In the genomic region with DNA sequence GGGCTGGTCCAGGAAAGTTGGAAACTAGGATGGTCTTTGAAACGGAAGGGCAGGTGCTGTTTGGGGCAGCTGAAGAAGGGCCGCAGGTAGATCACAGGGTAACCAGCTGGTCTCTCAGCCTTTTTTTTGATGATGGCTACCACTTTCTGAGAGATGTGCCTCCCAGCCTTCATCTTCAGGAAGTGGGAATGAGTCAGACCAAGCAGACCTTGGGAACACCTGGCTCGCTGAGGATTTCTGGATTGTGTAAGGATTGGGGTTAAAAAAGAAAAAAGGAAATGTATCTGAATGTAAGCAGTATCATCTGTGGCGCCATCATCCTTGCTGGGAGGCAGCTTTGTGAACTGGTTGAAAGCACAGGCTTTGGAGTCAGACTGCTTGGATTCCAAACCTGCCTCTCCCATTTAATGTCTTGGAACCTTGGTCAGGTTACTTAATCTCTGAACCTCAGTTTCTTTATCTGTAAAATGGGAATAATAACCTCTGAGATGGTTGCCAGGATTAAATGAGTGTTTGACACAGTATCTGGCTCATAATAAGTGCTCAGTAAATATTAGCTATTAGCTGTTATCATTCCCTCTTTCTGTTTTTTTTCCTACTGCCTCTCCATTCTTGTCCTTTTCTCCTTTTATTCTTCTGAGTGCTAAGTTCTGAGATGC, we compare ENCODE assay signal across 9 cellular contexts. TPM values are rescaled to one million over a fixed set of nuclear protein-coding genes. Genes with fewer than 3 reads are reported as not detected.
DNase-seq lines count a peak whose midpoint lies in the region; TF ChIP-seq lines count a peak whose summit lies in the region.
"Had no signal": no experiment of that assay in that cellular context is flagged by ENCODE, and none has a peak within 500 bp of the region (broad histone marks: within the 10 kb centered on the region; RNA-seq: fewer than 3 reads in every experiment).

No MANE protein-coding gene starts in this region.

- no TSS peak for BruUV-seq in Calu3 (replicated peaks; lab: Mats Ljungman, UMichigan)

- H3K9me3 Mint-ChIP-seq in Calu3 (ENCODE audit: low read depth, unreplicated experiment) (no peaks in the 10 kb centered on the region), neural progenitor cell (no peaks in the 10 kb centered on the region)

- H4K20me1 ChIP-seq in neural progenitor cell (ENCODE audit: low read depth) = no peaks in the 10 kb centered on the region

- H3K27me3 Mint-ChIP-seq in Calu3 (ENCODE audit: unreplicated experiment) (no peaks in the 10 kb centered on the region), neural progenitor cell (ENCODE audit: insufficient read depth, low read depth) (peaks cover 7% of the 10 kb centered on the region)

- H3F3A ChIP-seq in neural progenitor cell (ENCODE audit: low read depth) = peaks cover 42% of the 10 kb centered on the region

- POLR2A ChIA-PET in HEK293T (lab: Yijun Ruan, JAX) = no interaction called here

- intact Hi-C loops in Calu3 (cut with micrococcal nuclease; ENCODE audit: unreplicated experiment) = no loop called here
- intact Hi-C loops in breast epithelium (cut with DNase I; ENCODE audit: low total_unique reads) = no loop called here

- H3K4me3 Mint-ChIP-seq in Calu3 (ENCODE audit: low read depth, unreplicated experiment) (no peak overlapping the region), neural progenitor cell (peak overlapping the region; percentile 71)

- H3K36me3 Mint-ChIP-seq in Calu3 (ENCODE audit: insufficient read depth, unreplicated experiment) (peaks cover 19% of the 10 kb centered on the region), neural progenitor cell (no peaks in the 10 kb centered on the region)

- H3K4me1 ChIP-seq in breast epithelium = peaks cover 0 to 6% of the 10 kb centered on the region in 2 donors
- H3K4me1 ChIP-seq in neural progenitor cell = peaks cover 12% of the 10 kb centered on the region

- peak overlapping the region; percentile 56 for H3K27ac Mint-ChIP-seq in Calu3 (ENCODE audit: unreplicated experiment)
- peak overlapping the region; percentile 51 for H3K27ac Mint-ChIP-seq in neural progenitor cell

- no peak for TF ChIP-seq CTCF in Calu3 (IDR thresholded peaks at IDR 0.05; ENCODE audit: unreplicated experiment)
- no peak for TF ChIP-seq CTCF in breast epithelium (IDR thresholded peaks at IDR 0.05)
- TF ChIP-seq CTCF in neural progenitor cell (IDR thresholded peaks at IDR 0.05) = no peak

- H3K4me3 ChIP-seq in breast epithelium (no peak overlapping the region), neural progenitor cell (no peak overlapping the region)
- H3K4me3 ChIP-seq: colonic mucosa had no signal

- no peak overlapping the region for H2AFZ ChIP-seq in neural progenitor cell (replicated peaks)

- H3K4me2 ChIP-seq in neural progenitor cell = no peak overlapping the region

- H3K36me3 ChIP-seq in breast epithelium (no peaks in the 10 kb centered on the region), neural progenitor cell (no peaks in the 10 kb centered on the region)
- H3K36me3 ChIP-seq: colonic mucosa had no signal

- CTCF ChIA-PET in Calu3 (lab: Charles Lee) = interaction anchor here (0.6 kb wide), 1 partner anchor 883 kb away, joined by 3 read pairs; no protein-coding TSS in a partner anchor
- CTCF ChIA-PET in HEK293T (lab: Yijun Ruan, JAX) = interaction anchor here (1.5 kb wide), 1 partner anchor 116 kb away, joined by 5 read pairs; a partner anchor contains a TSS

- no peak for TF ChIP-seq POLR2A in breast epithelium (IDR thresholded peaks at IDR 0.05)

- H3K9me3 ChIP-seq in breast epithelium = no peaks in the 10 kb centered on the region
- no peaks in the 10 kb centered on the region for H3K9me3 ChIP-seq in neural progenitor cell (ENCODE audit: low read depth)
- H3K9me3 ChIP-seq: colonic mucosa had no signal

- H3K9ac ChIP-seq in neural progenitor cell = no peak overlapping the region

- H3K4me1 Mint-ChIP-seq in Calu3 (ENCODE audit: low read depth, unreplicated experiment) = peaks cover 22% of the 10 kb centered on the region
- H3K4me1 Mint-ChIP-seq in neural progenitor cell = peaks cover 24% of the 10 kb centered on the region

- H3K27me3 ChIP-seq in breast epithelium (no peaks in the 10 kb centered on the region), neural progenitor cell (peaks cover 13% of the 10 kb centered on the region)
- H3K27me3 ChIP-seq: colonic mucosa had no signal

- DNase-seq in Calu3 = no peak
- DNase-seq in HPDE6-E6E7 (ENCODE audit: extremely low spot score) = peak; percentile 67
- no peak for DNase-seq in breast epithelium (ENCODE audit: low spot score in 2 of 2)
- DNase-seq in neural progenitor cell (ENCODE audit: low spot score) = no peak
- DNase-seq in HEK293T (ENCODE audit: extremely low spot score) = no peak
- DNase-seq in NCI-H1694 treated with DMSO at 0.1 percent for 48 hours (lab: John Stamatoyannopoulos, UW) = no peak
- DNase-seq in NCI-H446 (lab: John Stamatoyannopoulos, UW) = no peak
- DNase-seq: activated CD4-positive, CD25-positive, alpha-beta regulatory T cell treated with anti-CD3 and anti-CD28 coated beads, Interleukin-2, amount 50 U/mL, for 72 hours; colonic mucosa had no signal

- H3K27ac ChIP-seq in breast epithelium (peak overlapping the region; percentile 32 to 93), neural progenitor cell (no peak overlapping the region)
- H3K27ac ChIP-seq: colonic mucosa had no signal

- no peaks in the 10 kb centered on the region for H3K79me2 ChIP-seq in neural progenitor cell (ENCODE audit: low read depth)

TF ChIP-seq in HEK293T, 16 proteins besides CTCF, POLR2A, EP300 and RAD21:
- TF ChIP-seq FOXK2 (IDR thresholded peaks at IDR 0.05) = no peak

RNA-seq across cellular contexts. Expression of a gene that starts 1.7 kb away (rescaled TPM):
- total RNA-seq in Calu3 (2022) = 21.7 and 22.2 TPM in 2 replicates
- 10 to 100 TPM; 10.4 to 34.0 (median 32.8) TPM for total RNA-seq in breast epithelium
- total RNA-seq in neural progenitor cell (ENCODE audit: low replicate concordance) = 18.1 and 30.5 TPM in 2 replicates

RNA-seq across cellular contexts. Expression of a gene that starts 19.6 kb away (rescaled TPM):
- total RNA-seq in Calu3 (2022) (0.29 and 0.47 TPM in 2 replicates), breast epithelium (under 1 TPM; 0.59 to 0.98 (median 0.96) TPM), neural progenitor cell (ENCODE audit: low replicate concordance) (0.25 TPM in 1 of 2 replicates, not detected in the other)

RNA-seq across cellular contexts. Expression of a gene that starts 57.1 kb away (rescaled TPM):
- total RNA-seq in Calu3 (2022) (38.0 and 38.7 TPM in 2 replicates), breast epithelium (10 to 100 TPM; 37.6 to 52.4 (median 52.1) TPM), neural progenitor cell (ENCODE audit: low replicate concordance) (62.4 and 91.5 TPM in 2 replicates)
